In the genomic region with DNA sequence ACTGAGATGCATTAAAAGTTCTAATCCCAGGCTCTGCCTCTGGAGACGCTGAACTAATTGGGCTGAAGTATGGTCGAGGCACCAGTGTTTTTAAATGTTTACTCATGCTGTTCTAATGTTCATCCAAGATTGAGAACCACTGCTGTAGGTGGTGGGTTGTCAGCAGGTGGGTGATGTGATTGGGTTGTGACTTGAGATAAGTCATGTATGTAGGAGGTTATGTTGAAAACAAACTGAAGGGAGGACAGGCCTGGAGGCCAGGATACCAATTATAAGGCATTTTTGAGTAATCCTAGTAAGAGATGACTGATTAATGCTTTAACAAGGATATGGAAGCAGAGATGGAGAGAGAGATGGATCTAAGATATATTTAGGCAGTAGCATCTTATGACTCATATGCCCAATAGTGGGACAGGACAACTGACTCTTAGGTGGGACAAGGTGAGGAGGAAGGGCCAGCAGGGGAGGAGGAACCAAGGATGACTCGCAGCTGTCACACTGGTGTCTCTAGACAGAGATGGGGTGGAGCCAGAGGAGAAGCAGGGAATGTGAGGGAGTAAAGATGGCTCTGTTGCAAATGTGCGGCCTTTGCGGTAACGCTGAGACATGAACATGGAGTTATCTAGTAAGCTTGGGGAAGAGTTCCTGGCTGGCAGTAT, we compare ENCODE assay signal across 23 cellular contexts. TPM values are rescaled to one million over a fixed set of nuclear protein-coding genes. Genes with fewer than 3 reads are reported as not detected.
A peak's percentile ranks its signal among the peaks of the same experiment; 100 is the strongest.
DNase-seq lines count a peak whose midpoint lies in the region; ATAC-seq and TF ChIP-seq lines count a peak whose summit lies in the region.
"Had no signal": no experiment of that assay in that cellular context is flagged by ENCODE, and none has a peak within 500 bp of the region (broad histone marks: within the 10 kb centered on the region; RNA-seq: fewer than 3 reads in every experiment).

No MANE protein-coding gene starts in this region.

- no peaks in the 10 kb centered on the region for H3K27me3 Mint-ChIP-seq in activated CD4-positive, alpha-beta T cell treated with anti-CD3 and anti-CD28 coated beads, Interleukin-2, amount 10 ng/mL, durations not matched to agents 7 days and 5 days
- no peaks in the 10 kb centered on the region for H3K27me3 Mint-ChIP-seq in Calu3 (ENCODE audit: unreplicated experiment)
- H3K27me3 Mint-ChIP-seq: CD4-positive, CD25-positive, alpha-beta regulatory T cell had no signal

- no peak overlapping the region for H2BK12ac ChIP-seq in trophoblast cell (ENCODE audit: low read length)

- H3K9me3 Mint-ChIP-seq in activated CD4-positive, alpha-beta T cell treated with anti-CD3 and anti-CD28 coated beads, Interleukin-2, amount 10 ng/mL, durations not matched to agents 7 days and 5 days, result no peaks in the 10 kb centered on the region
- H3K9me3 Mint-ChIP-seq in Calu3 (ENCODE audit: low read depth, unreplicated experiment), result no peaks in the 10 kb centered on the region
- H3K9me3 Mint-ChIP-seq: CD4-positive, CD25-positive, alpha-beta regulatory T cell; HFFc6 had no signal

- H4K8ac ChIP-seq in mesendoderm (ENCODE audit: low read depth, low read length) (no peak overlapping the region), trophoblast cell (ENCODE audit: low read depth, low read length) (no peak overlapping the region)

- H3K23ac ChIP-seq in mesendoderm (ENCODE audit: low read length) (no peak overlapping the region), trophoblast cell (ENCODE audit: low read length) (no peak overlapping the region)

- peak overlapping the region; percentile 37 for H3K27ac Mint-ChIP-seq in activated CD4-positive, alpha-beta T cell treated with anti-CD3 and anti-CD28 coated beads, Interleukin-2, amount 10 ng/mL, durations not matched to agents 7 days and 5 days
- peak overlapping the region; percentile 31 for H3K27ac Mint-ChIP-seq in Calu3 (ENCODE audit: unreplicated experiment)
- H3K27ac Mint-ChIP-seq: HFFc6 had no signal

- no peak overlapping the region for H2BK120ac ChIP-seq in mesendoderm (ENCODE audit: low read depth, low read length)
- H2BK120ac ChIP-seq in trophoblast cell (ENCODE audit: insufficient read depth, low read length, poor library complexity), result no peak overlapping the region

- no peaks in the 10 kb centered on the region for H3K4me1 ChIP-seq in PC-3 (ENCODE audit: insufficient read depth, low read length)
- H3K4me1 ChIP-seq in mesendoderm (ENCODE audit: control insufficient read depth, low read depth, low read length), result no peaks in the 10 kb centered on the region
- no peaks in the 10 kb centered on the region for H3K4me1 ChIP-seq in tibial nerve
- H3K4me1 ChIP-seq in SK-N-SH (ENCODE audit: control insufficient read depth in 1 of 2, insufficient read depth in 2 of 2, low read depth in 1 of 2, low read length in 1 of 2), result peaks cover 0 to 7% of the 10 kb centered on the region in 2 experiments; a peak in 1 of 4 replicates
- peaks cover 0 to 4% of the 10 kb centered on the region in 2 experiments for H3K4me1 ChIP-seq in trophoblast cell (ENCODE audit: control insufficient read depth in 1 of 2, insufficient read depth in 2 of 2, low read length in 2 of 2)
- H3K4me1 ChIP-seq: BE2C, SJCRH30 had no signal

- H3K9me2 ChIP-seq in PC-3 (replicated peaks; ENCODE audit: low read length) (no peaks in the 10 kb centered on the region), SK-N-SH (no peaks in the 10 kb centered on the region)

- no peak overlapping the region for H3K4me2 ChIP-seq in PC-3 (ENCODE audit: low read length)
- no peak overlapping the region for H3K4me2 ChIP-seq in mesendoderm (ENCODE audit: low read length)
- H3K4me2 ChIP-seq in SK-N-SH, result no peak overlapping the region
- H3K4me2 ChIP-seq in trophoblast cell (ENCODE audit: low read length), result no peak overlapping the region

- no peaks in the 10 kb centered on the region for H3K79me2 ChIP-seq in PC-3 (ENCODE audit: low read length)
- no peaks in the 10 kb centered on the region for H3K79me2 ChIP-seq in mesendoderm (ENCODE audit: control insufficient read depth, insufficient read depth, low read length)
- H3K79me2 ChIP-seq in SK-N-SH (ENCODE audit: insufficient read depth), result no peaks in the 10 kb centered on the region
- H3K79me2 ChIP-seq in trophoblast cell (ENCODE audit: control insufficient read depth, insufficient read depth, low read length, poor library complexity), result no peaks in the 10 kb centered on the region

- H4K5ac ChIP-seq in mesendoderm (ENCODE audit: low read length), result no peak overlapping the region

- TF ChIP-seq EP300 in tibial nerve (IDR thresholded peaks at IDR 0.05) (no peak), SK-N-SH (IDR thresholded peaks at IDR 0.05; ENCODE audit: borderline replicate concordance in 1 of 2, low read depth in 1 of 2, low read length in 1 of 2) (no peak)

- no peak overlapping the region for H4K12ac ChIP-seq in trophoblast cell (ENCODE audit: low read depth, low read length)

- H2AFZ ChIP-seq in PC-3 (ENCODE audit: low read length) (no peak overlapping the region), SK-N-SH (ENCODE audit: low read depth) (no peak overlapping the region), trophoblast cell (ENCODE audit: insufficient read depth, low read length, poor library complexity) (no peak overlapping the region)

- TF ChIP-seq POLR2A in tibial nerve (IDR thresholded peaks at IDR 0.05), result no peak

- H3K14ac ChIP-seq in trophoblast cell (ENCODE audit: low read length), result no peak overlapping the region

- no peak for DNase-seq in activated CD4-positive, alpha-beta T cell treated with anti-CD3 and anti-CD28 coated beads, Interleukin-2, amount 10 ng/mL, durations not matched to agents 7 days and 5 days
- DNase-seq in activated CD4-positive, alpha-beta T cell treated with anti-CD3 and anti-CD28 coated beads, Interleukin-2, amount 50 U/mL, for 4 hours, result no peak
- DNase-seq in Calu3 (no peak), PC-3 (peak; percentile 23), mesendoderm (peak; percentile 28), tibial nerve (ENCODE audit: low spot score in 2 of 2) (no peak), SK-N-SH (no peak), trophoblast cell (no peak)
- DNase-seq: 8988T; BE2C; CD4-positive, CD25-positive, alpha-beta regulatory T cell; GF-D8; HFFc6; KBM-7; MV-4-11; NCI-H1417; NCI-H187; NCI-H2107; NCI-H2227 treated with DMSO at 0.1 percent for 48 hours; NCI-H510A treated with DMSO at 0.1 percent for 48 hours; NCI-H774; SJCRH30 had no signal

- no peak for TF ChIP-seq RAD21 in SK-N-SH (IDR thresholded peaks at IDR 0.05; ENCODE audit: low read length)

- no peaks in the 10 kb centered on the region for H3F3A ChIP-seq in PC-3 (ENCODE audit: low read length, unreplicated experiment)
- H3F3A ChIP-seq in SK-N-SH (replicated peaks; ENCODE audit: insufficient read depth), result no peaks in the 10 kb centered on the region

- WGBS in mesendoderm (ENCODE audit: extremely low coverage, insufficient coverage, low lambda C conversion rate), result no CpG with 5 or more reads among the region's 6 CpGs
- 87 to 93% methylated on average over 6 of the region's 6 CpGs for WGBS in tibial nerve, 2 donors
- WGBS in SK-N-SH (ENCODE audit: low lambda C conversion rate), result 86% methylated on average over 6 of the region's 6 CpGs
- WGBS in trophoblast cell (ENCODE audit: extremely low coverage, insufficient coverage, insufficient read length), result no CpG with 5 or more reads among the region's 6 CpGs

- H4K20me1 ChIP-seq in PC-3 (ENCODE audit: low read length) (no peaks in the 10 kb centered on the region), SK-N-SH (ENCODE audit: insufficient read depth) (no peaks in the 10 kb centered on the region)

- intact Hi-C loops in Calu3 (cut with micrococcal nuclease; ENCODE audit: unreplicated experiment), result no loop called here
- intact Hi-C loops in PC-3 (cut with micrococcal nuclease), result no loop called here

- no peak overlapping the region for H2BK15ac ChIP-seq in mesendoderm (replicated peaks; ENCODE audit: low read depth)

- H4K91ac ChIP-seq in trophoblast cell (ENCODE audit: low read depth, low read length), result no peak overlapping the region

- peaks cover 22% of the 10 kb centered on the region; the same call in 1 of the 2 replicates for H3K36me3 ChIP-seq in PC-3 (ENCODE audit: low read depth, low read length)
- H3K36me3 ChIP-seq in mesendoderm (ENCODE audit: control insufficient read depth, insufficient read depth, low read length), result peaks cover 4% of the 10 kb centered on the region
- H3K36me3 ChIP-seq in tibial nerve, result peaks cover 0 to 67% (median 0%) of the 10 kb centered on the region in 3 donors
- H3K36me3 ChIP-seq in SK-N-SH (replicated peaks in 1 of 2; ENCODE audit: control insufficient read depth in 1 of 2, insufficient read depth in 2 of 2, low read length in 1 of 2), result peaks cover 55 to 81% of the 10 kb centered on the region in 2 experiments
- peaks cover 10 to 22% of the 10 kb centered on the region in 2 experiments for H3K36me3 ChIP-seq in trophoblast cell (ENCODE audit: control insufficient read depth in 1 of 2, insufficient read depth in 2 of 2, low read length in 2 of 2)

- BruUV-seq in Calu3 (replicated peaks; lab: Mats Ljungman, UMichigan) (no TSS peak), PC-3 (replicated peaks; lab: Mats Ljungman, UMichigan) (no TSS peak)

- H3K4me3 Mint-ChIP-seq in activated CD4-positive, alpha-beta T cell treated with anti-CD3 and anti-CD28 coated beads, Interleukin-2, amount 10 ng/mL, durations not matched to agents 7 days and 5 days, result no peak overlapping the region
- H3K4me3 Mint-ChIP-seq in Calu3 (ENCODE audit: low read depth, unreplicated experiment), result no peak overlapping the region
- H3K4me3 Mint-ChIP-seq: CD4-positive, CD25-positive, alpha-beta regulatory T cell; HFFc6 had no signal

- no peaks in the 10 kb centered on the region for H3K79me1 ChIP-seq in mesendoderm (ENCODE audit: low read length)
- H3K79me1 ChIP-seq in trophoblast cell (ENCODE audit: low read length), result peaks cover 3% of the 10 kb centered on the region

- H3K9me3 ChIP-seq in PC-3 (ENCODE audit: low read length) (no peaks in the 10 kb centered on the region), tibial nerve (no peaks in the 10 kb centered on the region), SK-N-SH (no peaks in the 10 kb centered on the region), trophoblast cell (ENCODE audit: insufficient read depth, low read depth, low read length) (no peaks in the 10 kb centered on the region)
- H3K9me3 ChIP-seq: BE2C, SJCRH30 had no signal

- CTCF ChIA-PET in activated CD4-positive, alpha-beta T cell treated with anti-CD3 and anti-CD28 coated beads, Interleukin-2, amount 10 ng/mL, durations not matched to agents 7 days and 5 days (lab: Charles Lee), result interaction anchor here (0.5 to 0.8 kb wide), 2 partner anchors 22 to 692 kb away, joined by 4 read pairs; no protein-coding TSS in a partner anchor
- CTCF ChIA-PET in Calu3 (lab: Charles Lee) (no interaction called here), PC-3 (lab: Charles Lee) (no interaction called here), SK-N-SH (lab: Yijun Ruan, JAX) (no interaction called here)

- H3K9ac ChIP-seq in PC-3 (ENCODE audit: low read length), result no peak overlapping the region
- H3K9ac ChIP-seq in mesendoderm (ENCODE audit: low read length), result no peak overlapping the region
- H3K9ac ChIP-seq in SK-N-SH, result no peak overlapping the region
- no peak overlapping the region for H3K9ac ChIP-seq in trophoblast cell (ENCODE audit: low read length)

- H2BK5ac ChIP-seq in mesendoderm (ENCODE audit: low read length) (no peak overlapping the region), trophoblast cell (ENCODE audit: low read depth, low read length, poor library complexity) (no peak overlapping the region)

- H2AK5ac ChIP-seq in mesendoderm (ENCODE audit: low read length) (no peak overlapping the region), trophoblast cell (ENCODE audit: low read length) (no peak overlapping the region)

- TF ChIP-seq CTCF in Calu3 (IDR thresholded peaks at IDR 0.05; ENCODE audit: unreplicated experiment) (no peak), PC-3 (conservative IDR thresholded peaks at IDR 0.05; ENCODE audit: low read depth, low read length) (no peak), tibial nerve (IDR thresholded peaks at IDR 0.05) (no peak), SK-N-SH (IDR thresholded peaks at IDR 0.05) (no peak)

- H3K4me3 ChIP-seq in PC-3 (ENCODE audit: low read length) (no peak overlapping the region), mesendoderm (ENCODE audit: low read length) (no peak overlapping the region), tibial nerve (no peak overlapping the region), SK-N-SH (ENCODE audit: low read depth in 2 of 2, low read length in 1 of 2) (no peak overlapping the region), trophoblast cell (ENCODE audit: low read depth, low read length) (no peak overlapping the region)
- H3K4me3 ChIP-seq: SJCRH30 had no signal

- POLR2A ChIA-PET in activated CD4-positive, alpha-beta T cell treated with anti-CD3 and anti-CD28 coated beads, Interleukin-2, amount 10 ng/mL, durations not matched to agents 7 days and 5 days (lab: Charles Lee), result no interaction called here
- POLR2A ChIA-PET in PC-3 (lab: Charles Lee; ENCODE audit: unreplicated experiment) (no interaction called here), SK-N-SH (lab: Yijun Ruan, JAX) (no interaction called here)

- H3K36me3 Mint-ChIP-seq in activated CD4-positive, alpha-beta T cell treated with anti-CD3 and anti-CD28 coated beads, Interleukin-2, amount 10 ng/mL, durations not matched to agents 7 days and 5 days (ENCODE audit: low read depth), result peaks cover 50% of the 10 kb centered on the region
- H3K36me3 Mint-ChIP-seq in Calu3 (ENCODE audit: insufficient read depth, unreplicated experiment), result no peaks in the 10 kb centered on the region

- peak; percentile 55; the same call in 1 of the 2 replicates for ATAC-seq in PC-3

- H3K4me1 Mint-ChIP-seq in activated CD4-positive, alpha-beta T cell treated with anti-CD3 and anti-CD28 coated beads, Interleukin-2, amount 10 ng/mL, durations not matched to agents 7 days and 5 days, result peaks cover 11% of the 10 kb centered on the region
- H3K4me1 Mint-ChIP-seq in Calu3 (ENCODE audit: low read depth, unreplicated experiment), result no peaks in the 10 kb centered on the region

- H3K27ac ChIP-seq in PC-3 (ENCODE audit: low read length), result no peak overlapping the region
- H3K27ac ChIP-seq in mesendoderm (ENCODE audit: low read depth, low read length), result no peak overlapping the region
- H3K27ac ChIP-seq in tibial nerve, result no peak overlapping the region
- H3K27ac ChIP-seq in SK-N-SH (ENCODE audit: low read depth in 2 of 2, low read length in 1 of 2), result no peak overlapping the region
- H3K27ac ChIP-seq in trophoblast cell (ENCODE audit: low read depth, low read length), result no peak overlapping the region
- H3K27ac ChIP-seq: RWPE1, SJCRH30 had no signal

- H3K4ac ChIP-seq in mesendoderm (ENCODE audit: low read depth, low read length) (no peak overlapping the region), trophoblast cell (ENCODE audit: low read depth, low read length) (no peak overlapping the region)

- H3K18ac ChIP-seq in mesendoderm (ENCODE audit: low read length) (no peak overlapping the region), trophoblast cell (ENCODE audit: low read length) (no peak overlapping the region)

- H3K27me3 ChIP-seq in PC-3 (ENCODE audit: low read length) (no peaks in the 10 kb centered on the region), mesendoderm (ENCODE audit: insufficient read depth, low read length, poor library complexity) (no peaks in the 10 kb centered on the region), tibial nerve (no peaks in the 10 kb centered on the region), SK-N-SH (ENCODE audit: insufficient read depth) (no peaks in the 10 kb centered on the region), trophoblast cell (ENCODE audit: insufficient read depth, low read length) (no peaks in the 10 kb centered on the region)
- H3K27me3 ChIP-seq: BE2C, SJCRH30 had no signal

- no peak overlapping the region for H3K56ac ChIP-seq in mesendoderm (ENCODE audit: low read length)

RNA-seq across cellular contexts. Expression of a gene that starts 29.3 kb away (rescaled TPM):
- 10 to 100 TPM; 35.5 to 41.0 TPM for total RNA-seq in activated CD4-positive, alpha-beta T cell treated with anti-CD3 and anti-CD28 coated beads, Interleukin-2, amount 10 ng/mL, durations not matched to agents 7 days and 5 days
- total RNA-seq in Calu3 (2022), result 66.6 and 78.7 TPM in 2 replicates
- 33.9 and 67.0 TPM in 2 replicates for total RNA-seq in PC-3 (2014; rRNA removed)
- polyA plus RNA-seq in mesendoderm (2013, experiment 1 of 2), result 24.8 TPM
- polyA plus RNA-seq in mesendoderm (2013, experiment 2 of 2), result 24.2 TPM
- total RNA-seq in tibial nerve, result 10 to 100 TPM; 16.2 to 41.3 (median 31.2) TPM
- 25.5 and 28.1 TPM in 2 replicates for polyA plus RNA-seq in SK-N-SH (2012; rRNA removed)
- 40.5 and 50.1 TPM in 2 replicates for polyA plus RNA-seq in SK-N-SH (2012; cell fraction: cytosol; rRNA removed)
- 12.4 and 13.2 TPM in 2 replicates for polyA plus RNA-seq in SK-N-SH (2012; cell fraction: nucleus; rRNA removed)
- 22.0 and 24.9 TPM in 2 replicates for polyA plus RNA-seq in trophoblast cell (2013)

RNA-seq across cellular contexts. Expression of a gene that starts 42.6 kb away (rescaled TPM):
- total RNA-seq in activated CD4-positive, alpha-beta T cell treated with anti-CD3 and anti-CD28 coated beads, Interleukin-2, amount 10 ng/mL, durations not matched to agents 7 days and 5 days, result 10 to 100 TPM in 1 of 2 experiments, 1 to 10 TPM in 1; 9.1 to 10.1 TPM
- 10.0 and 11.1 TPM in 2 replicates for total RNA-seq in Calu3 (2022)
- 9.5 and 9.7 TPM in 2 replicates for total RNA-seq in PC-3 (2014; rRNA removed)
- 5.1 TPM for polyA plus RNA-seq in mesendoderm (2013, experiment 1 of 2)
- 5.3 TPM for polyA plus RNA-seq in mesendoderm (2013, experiment 2 of 2)
- total RNA-seq in tibial nerve, result 10 to 100 TPM in 2 of 4 donors, 1 to 10 TPM in 2; 7.2 to 18.1 (median 11.5) TPM
- polyA plus RNA-seq in SK-N-SH (2012; rRNA removed), result 1.8 and 2.2 TPM in 2 replicates
- 3.2 and 3.7 TPM in 2 replicates for polyA plus RNA-seq in SK-N-SH (2012; cell fraction: cytosol; rRNA removed)
- polyA plus RNA-seq in SK-N-SH (2012; cell fraction: nucleus; rRNA removed), result 1.4 and 2.3 TPM in 2 replicates
- 42.2 and 43.3 TPM in 2 replicates for polyA plus RNA-seq in trophoblast cell (2013)

Comparison
In these comparisons a context has a peak if more than half of its experiments do, and no peak if none do; other contexts are left out.
1. DNase-seq: peak in PC-3 (single experiment) and mesendoderm (single experiment); none in activated CD4-positive, alpha-beta T cell treated with anti-CD3 and anti-CD28 coated beads, Interleukin-2, amount 10 ng/mL, durations not matched to agents 7 days and 5 days (single experiment), activated CD4-positive, alpha-beta T cell treated with anti-CD3 and anti-CD28 coated beads, Interleukin-2, amount 50 U/mL, for 4 hours (0 of 2), Calu3 (single experiment), tibial nerve (0 of 2), SK-N-SH (single experiment) and trophoblast cell (0 of 2).